In genomic region chr15:59553879-59554735, GRCh38 we compare ENCODE assay signal across 12 cellular contexts. TPM values are rescaled to one million over a fixed set of nuclear protein-coding genes. Genes with fewer than 3 reads are reported as not detected.
DNase-seq lines count a peak whose midpoint lies in the region; ATAC-seq and TF ChIP-seq lines count a peak whose summit lies in the region.
"Had no signal": no experiment of that assay in that cellular context is flagged by ENCODE, and none has a peak within 500 bp of the region (broad histone marks: within the 10 kb centered on the region; RNA-seq: fewer than 3 reads in every experiment).

No MANE protein-coding gene starts in this region.

- no peak overlapping the region for H3K4me3 ChIP-seq in astrocyte of the cerebellum (ENCODE audit: low read depth, low read length)
- H3K4me3 ChIP-seq: SK-N-MC had no signal

- no peaks in the 10 kb centered on the region for H3K9me3 Mint-ChIP-seq in mesothelial cell of epicardium

- H3K4me3 Mint-ChIP-seq in mesothelial cell of epicardium = no peak overlapping the region

- no peak for ATAC-seq in HG03097 (IDR thresholded peaks at IDR 0.05; ENCODE audit: low FRiP score, unreplicated experiment)

- H3K27ac Mint-ChIP-seq in mesothelial cell of epicardium = no peak overlapping the region

- TF ChIP-seq CTCF in astrocyte of the cerebellum (IDR thresholded peaks at IDR 0.05; ENCODE audit: low read depth, low read length, missing control alignments) = no peak
- TF ChIP-seq CTCF in mesothelial cell of epicardium (IDR thresholded peaks at IDR 0.05; ENCODE audit: unreplicated experiment) = no peak

- peak; percentile 59 for DNase-seq in AG20443 (ENCODE audit: low spot score)
- DNase-seq in LHCN-M2 (ENCODE audit: low read depth) = peak; percentile 70
- DNase-seq in astrocyte of the cerebellum (ENCODE audit: low read depth) = peak; percentile 67
- DNase-seq in kidney glomerular epithelial cell (lab: John Stamatoyannopoulos, UW) = peak; percentile 76
- no peak for DNase-seq in DMS79 (lab: John Stamatoyannopoulos, UW)
- no peak for DNase-seq in activated CD4-positive, CD25-positive, alpha-beta regulatory T cell treated with anti-CD3 and anti-CD28 coated beads, Interleukin-2, amount 50 U/mL, for 72 hours
- DNase-seq in mesothelial cell of epicardium (ENCODE audit: low spot score in 2 of 2, unreplicated experiment in 2 of 2) = no peak
- DNase-seq: activated CD8-positive, alpha-beta memory T cell treated with anti-CD3 and anti-CD28 coated beads, Interleukin-2, amount 50 U/mL, for 48 hours; BE2C; posterior cingulate gyrus had no signal

- H3K36me3 Mint-ChIP-seq in mesothelial cell of epicardium = no peaks in the 10 kb centered on the region

- no peaks in the 10 kb centered on the region for H3K4me1 Mint-ChIP-seq in mesothelial cell of epicardium

- H3K27me3 Mint-ChIP-seq in mesothelial cell of epicardium (ENCODE audit: low read depth) = no peaks in the 10 kb centered on the region

- in situ Hi-C loops in astrocyte of the cerebellum (cut with HindIII; ENCODE audit: low sequenced_read_pairs) = no loop called here

RNA-seq across cellular contexts. Expression of gene GCNT3, which starts 57.5 kb away (rescaled TPM):
- total RNA-seq in LHCN-M2 (2014; rRNA removed) (0.23 and 2.2 TPM in 2 replicates), mesothelial cell of epicardium (0.22 TPM in 1 of 3 replicates, not detected in the others)
- 0.53 TPM for polyA plus RNA-seq in LHCN-M2 (2012)

Comparison
In these comparisons a context has a peak if more than half of its experiments do, and no peak if none do; other contexts are left out.
1. DNase-seq: peak in AG20443 (single experiment), LHCN-M2 (single experiment), astrocyte of the cerebellum (single experiment) and kidney glomerular epithelial cell (single experiment); none in DMS79 (single experiment), activated CD4-positive, CD25-positive, alpha-beta regulatory T cell treated with anti-CD3 and anti-CD28 coated beads, Interleukin-2, amount 50 U/mL, for 72 hours (single experiment) and mesothelial cell of epicardium (0 of 2).